ENCODE assay signal across 1 cellular context in genomic region chr17:63623786-63624185, GRCh38.
TF ChIP-seq lines count a peak whose summit lies in the region.

No MANE protein-coding gene starts in this region.

TF ChIP-seq in HCT116, 20 proteins besides CTCF, POLR2A, EP300 and RAD21 (continued from another document):
- TF ChIP-seq JUND (IDR thresholded peaks at IDR 0.05) = no peak
- TF ChIP-seq TCF7L2 (IDR thresholded peaks at IDR 0.05; ENCODE audit: borderline replicate concordance, extremely low read depth, insufficient read depth, insufficient read length) = no peak
- no peak for TF ChIP-seq SP1 (IDR thresholded peaks at IDR 0.05; ENCODE audit: low read depth)
- TF ChIP-seq FOSL1 (IDR thresholded peaks at IDR 0.05; ENCODE audit: low read depth) = no peak
- no peak for TF ChIP-seq MAX (IDR thresholded peaks at IDR 0.05)
- no peak for TF ChIP-seq ZNF274 (IDR thresholded peaks at IDR 0.05; ENCODE audit: low read depth, low read length)
- TF ChIP-seq ELF1 (IDR thresholded peaks at IDR 0.05; ENCODE audit: borderline replicate concordance, low read depth) = no peak
- TF ChIP-seq SIN3A (IDR thresholded peaks at IDR 0.05; ENCODE audit: low read depth) = no peak; the same call in 1 of the 2 replicates
- no peak for TF ChIP-seq CBX3 (IDR thresholded peaks at IDR 0.05; ENCODE audit: low read depth)
- no peak for TF ChIP-seq EZH2phosphoT487 (IDR thresholded peaks at IDR 0.05; ENCODE audit: borderline replicate concordance)
- no peak for TF ChIP-seq POLR2AphosphoS5 (IDR thresholded peaks at IDR 0.05; ENCODE audit: low read depth, low read length)
- no peak for TF ChIP-seq YY1 (IDR thresholded peaks at IDR 0.05; ENCODE audit: extremely low read depth, insufficient replicate concordance, low read depth, low read length)
TF ChIP-seq in HCT116: peak in this region for 0.
